Comparison of ENCODE assay signal across 1 cellular context in genomic region chr1:25027876-25028586, GRCh38.
TF ChIP-seq lines count a peak whose summit lies in the region.

No MANE protein-coding gene starts in this region.

TF ChIP-seq in IMR-90, 13 proteins besides CTCF, POLR2A, EP300 and RAD21:
- TF ChIP-seq ELK1 (IDR thresholded peaks at IDR 0.05; ENCODE audit: borderline replicate concordance, low read depth, low read length): no peak
- TF ChIP-seq RFX5 (IDR thresholded peaks at IDR 0.05; ENCODE audit: low read depth, low read length): no peak
- no peak for TF ChIP-seq MXI1 (IDR thresholded peaks at IDR 0.05; ENCODE audit: borderline replicate concordance, low read depth, low read length)
- TF ChIP-seq MAZ (IDR thresholded peaks at IDR 0.05; ENCODE audit: borderline replicate concordance, low read depth, low read length): no peak
- no peak for TF ChIP-seq CHD1 (IDR thresholded peaks at IDR 0.05; ENCODE audit: low read depth, low read length)
- TF ChIP-seq MAFK (IDR thresholded peaks at IDR 0.05; ENCODE audit: low read depth, low read length): no peak
- TF ChIP-seq NFE2L2 (IDR thresholded peaks at IDR 0.05; ENCODE audit: low read depth, low read length): no peak
- TF ChIP-seq SMC3 (IDR thresholded peaks at IDR 0.05; ENCODE audit: low read depth, low read length): no peak
- no peak for TF ChIP-seq CEBPB (IDR thresholded peaks at IDR 0.05; ENCODE audit: low read depth, low read length)
- TF ChIP-seq USF2 (IDR thresholded peaks at IDR 0.05; ENCODE audit: low read depth, low read length): no peak
- no peak for TF ChIP-seq BHLHE40 (IDR thresholded peaks at IDR 0.05; ENCODE audit: low read depth, low read length)
- no peak for TF ChIP-seq RCOR1 (IDR thresholded peaks at IDR 0.05; ENCODE audit: insufficient replicate concordance, low read length)
- no peak for TF ChIP-seq FOS (IDR thresholded peaks at IDR 0.05; ENCODE audit: low read depth, low read length)
